Comparison of ENCODE assay signal across 23 cellular contexts in the genomic region with DNA sequence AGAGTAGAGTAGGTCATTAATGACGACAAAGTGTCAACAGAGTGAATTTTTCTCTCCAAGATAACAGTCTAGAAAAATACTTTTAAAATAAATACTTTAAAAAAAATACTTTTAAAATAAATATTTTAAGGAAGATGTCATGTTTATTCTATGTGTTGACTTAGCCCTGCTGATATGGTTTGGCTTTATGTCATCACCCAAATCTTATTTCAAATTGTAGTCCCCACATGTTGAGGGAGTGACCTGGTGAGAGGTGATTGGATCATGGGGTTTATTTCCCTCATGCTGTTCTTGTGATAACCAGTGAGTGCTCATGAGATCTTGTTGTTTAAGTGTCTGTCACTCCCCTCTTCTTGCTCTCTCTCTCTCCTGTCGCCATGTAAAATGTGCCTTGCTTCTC.
"Had no signal": no experiment of that assay in that cellular context is flagged by ENCODE, and none has a peak within 500 bp of the region (broad histone marks: within the 10 kb centered on the region; RNA-seq: fewer than 3 reads in every experiment).

No MANE protein-coding gene starts in this region.

- H3K4me3 ChIP-seq: neural progenitor cell, ovary, psoas muscle, right lobe of liver, sigmoid colon, stomach, thoracic aorta, thyroid gland, tibial nerve, upper lobe of left lung, vagina had no signal

- H3K27me3 ChIP-seq: neural progenitor cell, ovary, right lobe of liver, sigmoid colon, stomach, thyroid gland, tibial nerve, upper lobe of left lung, vagina had no signal

- H3K36me3 ChIP-seq: neural progenitor cell, ovary, right lobe of liver, sigmoid colon, stomach, thoracic aorta, thyroid gland, tibial nerve, upper lobe of left lung, vagina had no signal

- H3K27ac ChIP-seq: neural progenitor cell, ovary, parathyroid adenoma, psoas muscle, right lobe of liver, sigmoid colon, stomach, thoracic aorta, thyroid gland, tibial nerve, upper lobe of left lung, vagina had no signal

- DNase-seq: occipital lobe; ovary; posterior cingulate gyrus; psoas muscle; right cardiac atrium; right lobe of liver; sigmoid colon; small intestine; stimulated activated CD4-positive, alpha-beta T cell treated with anti-CD3 and anti-CD28 coated beads, Interleukin-15, amount 100 ng/mL, for 24 hours; stimulated activated CD4-positive, alpha-beta T cell treated with anti-CD3 and anti-CD28 coated beads, Interleukin-2, amount 100 ng/mL, for 24 hours; stimulated activated CD4-positive, alpha-beta T cell treated with anti-CD3 and anti-CD28 coated beads, Interleukin-2, amount 100 ng/mL, for 48 hours; stimulated activated CD4-positive, alpha-beta T cell treated with anti-CD3 and anti-CD28 coated beads, Interleukin-4, amount 100 ng/mL, for 24 hours; stimulated activated naive B cell treated with anti-CD40 and anti-IgM and Interleukin-4, amounts not matched to agents 10 μg/mL and 1 μg/mL and 100 μg/mL, for 72 hours; stimulated activated naive CD4-positive, alpha-beta T cell treated with Interleukin-2 at 50 U/mL for 16 hours; stomach; thyroid gland; trophoblast cell; upper lobe of left lung had no signal
